ENCODE assay signal across 8 cellular contexts in the genomic region with DNA sequence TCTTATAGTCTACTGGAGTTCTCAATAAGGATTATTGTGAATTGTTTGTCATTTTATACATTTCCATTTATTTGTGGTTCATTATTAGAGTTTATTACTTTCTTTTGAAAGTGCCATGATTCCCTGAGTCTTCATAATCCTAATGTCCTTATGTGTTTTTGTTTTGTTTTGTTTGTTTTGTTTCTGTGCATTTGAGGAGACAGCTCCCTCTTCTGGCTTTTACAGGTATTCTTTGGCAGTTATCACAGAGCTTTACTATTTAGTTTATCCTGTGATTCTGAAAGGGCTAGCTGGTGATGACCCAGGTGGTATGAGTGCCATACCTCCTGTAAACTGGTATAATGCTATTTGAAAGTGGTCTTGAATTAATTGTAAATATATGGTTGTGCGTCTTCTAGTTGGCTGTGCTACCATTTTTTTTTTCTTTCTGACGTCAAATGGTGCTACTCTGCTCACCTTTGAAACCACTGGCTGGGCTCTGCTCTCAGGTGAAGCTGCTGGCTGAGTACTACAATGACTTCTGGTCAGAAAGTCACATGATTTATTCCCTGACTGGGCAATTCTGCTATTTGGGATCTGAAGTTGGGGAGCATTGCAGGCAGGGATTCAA.
DNase-seq lines count a peak whose midpoint lies in the region; TF ChIP-seq lines count a peak whose summit lies in the region.

No MANE protein-coding gene starts in this region.

- H2AFZ ChIP-seq in PC-9 = no peak overlapping the region
- H2AFZ ChIP-seq in osteoblast (ENCODE audit: low read length) = no peak overlapping the region

- POLR2A ChIA-PET in PC-9 (lab: Charles Lee; ENCODE audit: unreplicated experiment) = no interaction called here

- intact Hi-C loops in PC-9 (cut with micrococcal nuclease; ENCODE audit: unreplicated experiment) = loop anchor here (1.0 kb wide), 1 partner anchor 677 kb away; no protein-coding TSS in a partner anchor

- CTCF ChIA-PET in PC-9 (lab: Charles Lee) = interaction anchor here (0.7 to 1.3 kb wide), 3 partner anchors 46 to 678 kb away, joined by 3 to 9 read pairs (median 4); no protein-coding TSS in a partner anchor

- in situ Hi-C loops in HAP-1 (cut with MboI; ENCODE audit: low sequenced_read_pairs) = loop anchor here (25.0 kb wide), 1 partner anchor 679 kb away; no protein-coding TSS in a partner anchor

- no peak for TF ChIP-seq EP300 in tibial nerve (IDR thresholded peaks at IDR 0.05)

- DNase-seq in COR-L47 (lab: John Stamatoyannopoulos, UW) (peak; percentile 20), HAP-1 (ENCODE audit: low spot score in 2 of 2) (peak; percentile 7 to 19), PC-9 (no peak), foreskin melanocyte (peak; percentile 10), osteoblast (ENCODE audit: insufficient read length, low spot score, missing footprints) (no peak), tibial nerve (ENCODE audit: low spot score in 2 of 2) (no peak), NCI-H2107 (lab: John Stamatoyannopoulos, UW) (no peak)
- no peak for DNase-seq in activated CD4-positive, CD25-positive, alpha-beta regulatory T cell (lab: John Stamatoyannopoulos, UW)

- no peak for TF ChIP-seq POLR2A in tibial nerve (IDR thresholded peaks at IDR 0.05)

- no peaks in the 10 kb centered on the region for H3K9me2 ChIP-seq in PC-9 (ENCODE audit: insufficient read depth)

- H3K79me2 ChIP-seq in PC-9 (ENCODE audit: low read depth) (no peaks in the 10 kb centered on the region), osteoblast (ENCODE audit: insufficient read depth, low read length) (no peaks in the 10 kb centered on the region)

- BruUV-seq in PC-9 (replicated peaks; lab: Mats Ljungman, UMichigan) = no TSS peak

- no peaks in the 10 kb centered on the region for H3F3A ChIP-seq in PC-9 (ENCODE audit: insufficient read depth, low read depth)

- H3K9me3 ChIP-seq in HAP-1 (no peaks in the 10 kb centered on the region), PC-9 (ENCODE audit: insufficient read depth, low read depth) (no peaks in the 10 kb centered on the region; the same call in 1 of the 2 replicates), osteoblast (ENCODE audit: low read depth, low read length) (peaks cover 7% of the 10 kb centered on the region), tibial nerve (peaks cover 0 to 6% (median 0%) of the 10 kb centered on the region in 4 donors)

- H3K27me3 ChIP-seq in HAP-1 (ENCODE audit: low read depth) = no peaks in the 10 kb centered on the region
- no peaks in the 10 kb centered on the region for H3K27me3 ChIP-seq in PC-9 (ENCODE audit: insufficient read depth, low read depth)
- H3K27me3 ChIP-seq in osteoblast (ENCODE audit: insufficient read depth, low read length) = no peaks in the 10 kb centered on the region
- no peaks in the 10 kb centered on the region for H3K27me3 ChIP-seq in tibial nerve

- H3K4me2 ChIP-seq in PC-9 (no peak overlapping the region), osteoblast (ENCODE audit: insufficient read depth, low read length) (no peak overlapping the region)

- TF ChIP-seq CTCF in PC-9 (conservative IDR thresholded peaks at IDR 0.05) (peak; percentile 87), osteoblast (IDR thresholded peaks at IDR 0.05; ENCODE audit: extremely low read depth, low read depth, low read length) (no peak), tibial nerve (IDR thresholded peaks at IDR 0.05) (no peak)

- H3K4me1 ChIP-seq in HAP-1 (no peaks in the 10 kb centered on the region), PC-9 (replicated peaks; ENCODE audit: insufficient read depth) (no peaks in the 10 kb centered on the region), osteoblast (ENCODE audit: insufficient read depth, low read length) (no peaks in the 10 kb centered on the region), tibial nerve (no peaks in the 10 kb centered on the region)

- H4K20me1 ChIP-seq in PC-9 (ENCODE audit: insufficient read depth) = no peaks in the 10 kb centered on the region
- no peaks in the 10 kb centered on the region for H4K20me1 ChIP-seq in osteoblast (ENCODE audit: insufficient read depth, low read length)

- H3K36me3 ChIP-seq in HAP-1 (replicated peaks) (no peaks in the 10 kb centered on the region), PC-9 (ENCODE audit: low read depth) (no peaks in the 10 kb centered on the region), osteoblast (ENCODE audit: insufficient read depth, low read length) (no peaks in the 10 kb centered on the region), tibial nerve (no peaks in the 10 kb centered on the region)

- H3K27ac ChIP-seq in PC-9 (no peak overlapping the region), osteoblast (ENCODE audit: low read depth, low read length) (no peak overlapping the region), tibial nerve (no peak overlapping the region)

- WGBS in tibial nerve, 2 donors = 48 to 60% methylated on average over 2 of the region's 2 CpGs

- H3K4me3 ChIP-seq in HAP-1 (no peak overlapping the region), PC-9 (no peak overlapping the region), osteoblast (ENCODE audit: insufficient read depth, low read length) (no peak overlapping the region), tibial nerve (no peak overlapping the region)

Comparison
In these comparisons a context has a peak if more than half of its experiments do, and no peak if none do; other contexts are left out.
1. DNase-seq: peak in COR-L47 (single experiment), HAP-1 (2 of 2) and foreskin melanocyte (single experiment); none in PC-9 (0 of 2), activated CD4-positive, CD25-positive, alpha-beta regulatory T cell (0 of 4), osteoblast (single experiment), tibial nerve (0 of 2) and NCI-H2107 (single experiment).